ENCODE assay signal across 30 cellular contexts in the genomic region with DNA sequence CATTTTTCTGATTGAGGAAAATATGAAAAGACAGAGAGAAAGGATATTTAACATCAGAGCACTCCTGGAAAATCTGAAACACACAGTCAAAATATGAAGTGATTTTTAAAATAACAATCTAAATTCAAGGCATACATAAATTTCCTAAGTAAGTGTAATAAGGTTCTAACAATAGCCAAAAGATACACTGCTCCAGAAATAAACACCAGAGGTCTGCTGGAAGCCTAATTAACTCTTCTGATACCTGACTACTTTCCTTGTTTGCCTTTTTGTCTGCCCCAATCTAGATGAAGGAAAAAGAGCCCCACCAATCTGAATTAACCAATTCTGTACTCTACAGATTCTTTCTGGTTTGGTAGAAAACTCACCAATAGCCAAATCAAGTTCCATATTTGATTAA.
"Had no signal": no experiment of that assay in that cellular context is flagged by ENCODE, and none has a peak within 500 bp of the region (broad histone marks: within the 10 kb centered on the region; RNA-seq: fewer than 3 reads in every experiment).

No MANE protein-coding gene starts in this region.

- H3K9me3 Mint-ChIP-seq: activated naive CD4-positive, alpha-beta T cell treated with anti-CD3 and anti-CD28 coated beads, Interleukin-2, amount 50 U/mL, for 72 hours; effector memory CD8-positive, alpha-beta T cell; nephron had no signal

- H3K9me3 ChIP-seq: body of pancreas, left lung, mucosa of descending colon, neutrophil, ovary, prostate gland, suprapubic skin, transverse colon had no signal

- H3K36me3 Mint-ChIP-seq: activated naive CD4-positive, alpha-beta T cell treated with anti-CD3 and anti-CD28 coated beads, Interleukin-2, amount 50 U/mL, for 72 hours had no signal

- H3K27ac Mint-ChIP-seq: activated CD4-positive, alpha-beta T cell treated with anti-CD3 and anti-CD28 coated beads for 36 hours; activated CD8-positive, alpha-beta memory T cell treated with anti-CD3 and anti-CD28 coated beads, Interleukin-2, amount 10 ng/mL, durations not matched to agents 7 days and 5 days; activated CD8-positive, alpha-beta T cell treated with anti-CD3 and anti-CD28 coated beads, Interleukin-2, amount 10 ng/mL, durations not matched to agents 7 days and 5 days; activated naive CD4-positive, alpha-beta T cell treated with anti-CD3 and anti-CD28 coated beads, Interleukin-2, amount 50 U/mL, for 72 hours; effector memory CD8-positive, alpha-beta T cell; nephron had no signal

- H3K27ac ChIP-seq: body of pancreas, left lung, ovary, suprapubic skin, transverse colon had no signal

- H3K27me3 ChIP-seq: body of pancreas, left lung, neutrophil, ovary, suprapubic skin, transverse colon had no signal

- H3K27me3 Mint-ChIP-seq: activated CD4-positive, alpha-beta T cell treated with anti-CD3 and anti-CD28 coated beads for 36 hours; activated CD8-positive, alpha-beta memory T cell treated with anti-CD3 and anti-CD28 coated beads, Interleukin-2, amount 10 ng/mL, durations not matched to agents 7 days and 5 days; effector memory CD8-positive, alpha-beta T cell had no signal

- H3K4me3 ChIP-seq: body of pancreas, left lung, mucosa of descending colon, ovary, prostate gland, smooth muscle cell, suprapubic skin, transverse colon had no signal

- ATAC-seq: activated CD4-positive, alpha-beta T cell treated with anti-CD3 and anti-CD28 coated beads for 36 hours; activated CD8-positive, alpha-beta memory T cell treated with anti-CD3 and anti-CD28 coated beads, Interleukin-2, amount 10 ng/mL, durations not matched to agents 7 days and 5 days; activated CD8-positive, alpha-beta T cell treated with anti-CD3 and anti-CD28 coated beads, Interleukin-2, amount 10 ng/mL, durations not matched to agents 7 days and 5 days; activated naive CD4-positive, alpha-beta T cell treated with anti-CD3 and anti-CD28 coated beads, Interleukin-2, amount 50 U/mL, for 72 hours; body of pancreas; effector memory CD8-positive, alpha-beta T cell; left lung had no signal

- DNase-seq: activated CD4-positive, alpha-beta T cell treated with anti-CD3 and anti-CD28 coated beads for 36 hours; activated CD4-positive, CD25-positive, alpha-beta regulatory T cell; activated CD8-positive, alpha-beta memory T cell treated with anti-CD3 and anti-CD28 coated beads, Interleukin-2, amount 10 ng/mL, durations not matched to agents 7 days and 5 days; activated CD8-positive, alpha-beta T cell treated with anti-CD3 and anti-CD28 coated beads, Interleukin-2, amount 10 ng/mL, durations not matched to agents 7 days and 5 days; activated naive CD4-positive, alpha-beta T cell; activated T-cell treated with anti-CD3 and anti-CD28 coated beads, Interleukin-2, amount 50 U/mL, for 48 hours; aorta; body of pancreas; cortex of kidney; effector memory CD8-positive, alpha-beta T cell; foreskin fibroblast; head of caudate nucleus; kidney glomerular epithelial cell; left lung; mucosa of descending colon; ovary; retina; stimulated activated CD4-positive, alpha-beta T cell treated with anti-CD3 and anti-CD28 coated beads, Interleukin-1b, Interleukin-23, amount 100 ng/mL, for 48 hours; stimulated activated CD4-positive, alpha-beta T cell treated with anti-CD3 and anti-CD28 coated beads, Interleukin-4, amount 100 ng/mL, for 4 hours; stimulated activated CD8-positive, alpha-beta memory T cell treated with anti-CD3 and anti-CD28 coated beads, Interleukin-4, amount 100 ng/mL, for 48 hours; stimulated activated naive CD4-positive, alpha-beta T cell; T-helper 1 cell; transverse colon had no signal

- H3K4me2 ChIP-seq: smooth muscle cell had no signal

- H3K4me1 ChIP-seq: body of pancreas, left lung, prostate gland, suprapubic skin, transverse colon had no signal

- H3K4me3 Mint-ChIP-seq: activated CD4-positive, alpha-beta T cell treated with anti-CD3 and anti-CD28 coated beads for 36 hours; activated CD8-positive, alpha-beta memory T cell treated with anti-CD3 and anti-CD28 coated beads, Interleukin-2, amount 10 ng/mL, durations not matched to agents 7 days and 5 days; activated CD8-positive, alpha-beta T cell treated with anti-CD3 and anti-CD28 coated beads, Interleukin-2, amount 10 ng/mL, durations not matched to agents 7 days and 5 days; effector memory CD8-positive, alpha-beta T cell; nephron had no signal

- H3K36me3 ChIP-seq: ovary, prostate gland had no signal

- FAIRE-seq: endothelial cell of umbilical vein had no signal

- H3K4me1 Mint-ChIP-seq: activated CD8-positive, alpha-beta memory T cell treated with anti-CD3 and anti-CD28 coated beads, Interleukin-2, amount 10 ng/mL, durations not matched to agents 7 days and 5 days; nephron had no signal
